8 cellular contexts compared by ENCODE assay signal in genomic region chr2:105037572-105038382, GRCh38. TPM values are rescaled to one million over a fixed set of nuclear protein-coding genes. Genes with fewer than 3 reads are reported as not detected.
DNase-seq lines count a peak whose midpoint lies in the region; ATAC-seq and TF ChIP-seq lines count a peak whose summit lies in the region.

MRPS9 (plus strand) TSS chr2:105038069; CDS start chr2:105038093, 24 bp downstream.

- TF ChIP-seq CTCF in RWPE2 (IDR thresholded peaks at IDR 0.05; ENCODE audit: poor library complexity, severe bottlenecking) (no peak), fibroblast of mammary gland (conservative IDR thresholded peaks at IDR 0.05; ENCODE audit: control insufficient read depth, insufficient read depth, low read depth, low read length) (no peak), natural killer cell (IDR thresholded peaks at IDR 0.05) (no peak)

- H3K4me1 Mint-ChIP-seq in activated T-helper 2 cell treated with anti-CD3 and anti-CD28 coated beads, Interferon-gamma antibody, Interleukin-2, Interleukin-4, amounts not matched to agents 10 μg/mL and 5 μg/mL and 100 μg/mL, durations not matched to agents 14 hours and 24 hours and 36 hours (ENCODE audit: low read depth), result peaks cover 23% of the 10 kb centered on the region
- peaks cover 38 to 43% of the 10 kb centered on the region in 2 donors for H3K4me1 Mint-ChIP-seq in natural killer cell

- H3K27me3 Mint-ChIP-seq in activated T-helper 2 cell treated with anti-CD3 and anti-CD28 coated beads, Interferon-gamma antibody, Interleukin-2, Interleukin-4, amounts not matched to agents 10 μg/mL and 5 μg/mL and 100 μg/mL, durations not matched to agents 14 hours and 24 hours and 36 hours (ENCODE audit: low read depth), result no peaks in the 10 kb centered on the region
- no peaks in the 10 kb centered on the region for H3K27me3 Mint-ChIP-seq in natural killer cell (ENCODE audit: low read depth in 2 of 2)

- H3K4me3 Mint-ChIP-seq in activated T-helper 2 cell treated with anti-CD3 and anti-CD28 coated beads, Interferon-gamma antibody, Interleukin-2, Interleukin-4, amounts not matched to agents 10 μg/mL and 5 μg/mL and 100 μg/mL, durations not matched to agents 14 hours and 24 hours and 36 hours (ENCODE audit: low read depth), result peak within 1 kb of the TSS; percentile 94
- peak within 1 kb of the TSS; percentile 99 for H3K4me3 Mint-ChIP-seq in natural killer cell

- intact Hi-C loops in activated T-helper 2 cell treated with anti-CD3 and anti-CD28 coated beads, Interferon-gamma antibody, Interleukin-2, Interleukin-4, amounts not matched to agents 10 μg/mL and 5 μg/mL and 100 μg/mL, durations not matched to agents 14 hours and 24 hours and 36 hours (cut with micrococcal nuclease), result loop anchor here (2.0 kb wide), 1 partner anchor 35 kb away; no protein-coding TSS in a partner anchor
- intact Hi-C loops in natural killer cell (cut with micrococcal nuclease), result loop anchor here (1.0 kb wide), 1 partner anchor 35 kb away; no protein-coding TSS in a partner anchor

- no peaks in the 10 kb centered on the region for H3K9me3 ChIP-seq in RWPE2 (ENCODE audit: severe bottlenecking)

- H3K27me3 ChIP-seq in RWPE2 (ENCODE audit: insufficient read depth, poor library complexity, severe bottlenecking), result no peaks in the 10 kb centered on the region

- H3K4me1 ChIP-seq in RWPE2 (ENCODE audit: insufficient read depth, poor library complexity, severe bottlenecking), result peaks cover 9% of the 10 kb centered on the region

- peak within 1 kb of the TSS; percentile 67 for H3K4me3 ChIP-seq in RWPE2 (ENCODE audit: severe bottlenecking)
- H3K4me3 ChIP-seq in fibroblast of mammary gland (ENCODE audit: control insufficient read depth, low read depth, low read length), result peak within 1 kb of the TSS; percentile 96

- peak within 1 kb of the TSS; percentile 79 for H3K27ac Mint-ChIP-seq in activated T-helper 2 cell treated with anti-CD3 and anti-CD28 coated beads, Interferon-gamma antibody, Interleukin-2, Interleukin-4, amounts not matched to agents 10 μg/mL and 5 μg/mL and 100 μg/mL, durations not matched to agents 14 hours and 24 hours and 36 hours
- H3K27ac Mint-ChIP-seq in natural killer cell, result peak within 1 kb of the TSS; percentile 92 to 97

- peaks cover 3% of the 10 kb centered on the region for H3K36me3 Mint-ChIP-seq in activated T-helper 2 cell treated with anti-CD3 and anti-CD28 coated beads, Interferon-gamma antibody, Interleukin-2, Interleukin-4, amounts not matched to agents 10 μg/mL and 5 μg/mL and 100 μg/mL, durations not matched to agents 14 hours and 24 hours and 36 hours (ENCODE audit: low read depth)
- no peaks in the 10 kb centered on the region for H3K36me3 Mint-ChIP-seq in natural killer cell

- no peaks in the 10 kb centered on the region for H3K9me3 Mint-ChIP-seq in activated T-helper 2 cell treated with anti-CD3 and anti-CD28 coated beads, Interferon-gamma antibody, Interleukin-2, Interleukin-4, amounts not matched to agents 10 μg/mL and 5 μg/mL and 100 μg/mL, durations not matched to agents 14 hours and 24 hours and 36 hours
- H3K9me3 Mint-ChIP-seq in natural killer cell, result no peaks in the 10 kb centered on the region

- ATAC-seq in RWPE2 (ENCODE audit: low read depth) (peak; percentile 98), natural killer cell (peak; percentile 97 to 100 (median 98))

- H3K36me3 ChIP-seq in RWPE2 (ENCODE audit: low read depth), result 0 out of 2 replicates have a peak, but pooled peaks cover 3% of the 10 kb centered on the region

- peak within 1 kb of the TSS; percentile 42 for H3K27ac ChIP-seq in RWPE2 (ENCODE audit: poor library complexity, severe bottlenecking)

- peak; percentile 98 for DNase-seq in EH (ENCODE audit: low read depth)
- DNase-seq in H4 (ENCODE audit: low spot score), result peak; percentile 97
- DNase-seq in LoVo (ENCODE audit: low spot score), result peak; percentile 98
- DNase-seq in RWPE2 (ENCODE audit: low spot score), result peak; percentile 96
- peak; percentile 97 for DNase-seq in activated T-helper 2 cell treated with anti-CD3 and anti-CD28 coated beads, Interferon-gamma antibody, Interleukin-2, Interleukin-4, amounts not matched to agents 10 μg/mL and 5 μg/mL and 100 μg/mL, durations not matched to agents 14 hours and 24 hours and 36 hours (ENCODE audit: low spot score)
- DNase-seq in fibroblast of mammary gland (ENCODE audit: low read depth), result peak; percentile 94
- peak; percentile 97 for DNase-seq in natural killer cell
- peak; percentile 98 for DNase-seq in stimulated activated naive CD4-positive, alpha-beta T cell treated with Interleukin-2 at 50 U/mL for 16 hours (lab: John Stamatoyannopoulos, UW)

RNA-seq across cellular contexts. Expression of gene MRPS9, which starts in this region (rescaled TPM):
- 31.1 and 33.0 TPM in 2 replicates for total RNA-seq in H4 (2014; rRNA removed; shearing (Covaris generic))
- total RNA-seq in activated T-helper 2 cell treated with anti-CD3 and anti-CD28 coated beads, Interferon-gamma antibody, Interleukin-2, Interleukin-4, amounts not matched to agents 10 μg/mL and 5 μg/mL and 100 μg/mL, durations not matched to agents 14 hours and 24 hours and 36 hours, result 28.8 and 31.9 TPM in 2 replicates
- total RNA-seq in natural killer cell, result 10 to 100 TPM; 17.5 to 25.0 (median 19.2) TPM

Comparison
In these comparisons a context has a peak if more than half of its experiments do, and no peak if none do; other contexts are left out.
1. Peak in every context shown above with its lines: DNase-seq, ATAC-seq, H3K4me3 ChIP-seq and H3K27ac ChIP-seq.